In genomic region chr13:49488563-49488962, GRCh38 we compare ENCODE assay signal across 26 cellular contexts.
"Had no signal": no experiment of that assay in that cellular context is flagged by ENCODE, and none has a peak within 500 bp of the region (broad histone marks: within the 10 kb centered on the region; RNA-seq: fewer than 3 reads in every experiment).

No MANE protein-coding gene starts in this region.

- DNase-seq: colonic mucosa; cortex of kidney; dermis blood vessel endothelial cell; dorsolateral prefrontal cortex; effector CD4-positive, alpha-beta T cell; effector CD8-positive, alpha-beta T cell; effector memory CD4-positive, alpha-beta T cell; effector memory CD8-positive, alpha-beta T cell; endodermal cell; erythroblast; esophagus squamous epithelium; foreskin fibroblast; foreskin keratinocyte; foreskin melanocyte; gastrocnemius medialis; glutamatergic neuron; head of caudate nucleus; heart left ventricle; heart right ventricle had no signal

- H3K79me2 ChIP-seq: hepatocyte had no signal

- H3K27ac ChIP-seq: colonic mucosa, coronary artery, dorsolateral prefrontal cortex, epithelial cell of prostate, esophagus muscularis mucosa, esophagus squamous epithelium, foreskin keratinocyte, gastrocnemius medialis, heart left ventricle, heart right ventricle, hepatocyte had no signal

- FAIRE-seq: colon, frontal cortex had no signal

- H3K4me3 ChIP-seq: colonic mucosa, coronary artery, dorsolateral prefrontal cortex, esophagus muscularis mucosa, esophagus squamous epithelium, gastrocnemius medialis, heart left ventricle, heart right ventricle, hepatocyte had no signal

- H2AFZ ChIP-seq: hepatocyte had no signal

- H3K36me3 ChIP-seq: colonic mucosa had no signal

- H3K9me3 ChIP-seq: colonic mucosa, esophagus muscularis mucosa, esophagus squamous epithelium, gastrocnemius medialis, heart left ventricle, heart right ventricle had no signal

- ATAC-seq: effector memory CD8-positive, alpha-beta T cell; esophagus mucosa; foreskin keratinocyte; gastrocnemius medialis; heart left ventricle; heart right ventricle had no signal

- H3K27me3 ChIP-seq: colonic mucosa, dorsolateral prefrontal cortex, esophagus muscularis mucosa, esophagus squamous epithelium, foreskin keratinocyte, gastrocnemius medialis, heart left ventricle, heart right ventricle, hepatocyte had no signal

- H3K4me1 ChIP-seq: colonic mucosa, esophagus muscularis mucosa, esophagus squamous epithelium, foreskin keratinocyte, gastrocnemius medialis, heart left ventricle, heart right ventricle had no signal

- H3K4me2 ChIP-seq: hepatocyte had no signal
